ENCODE assay signal across 32 cellular contexts in genomic region chr21:44784810-44785209, GRCh38.
"Had no signal": no experiment of that assay in that cellular context is flagged by ENCODE, and none has a peak within 500 bp of the region (broad histone marks: within the 10 kb centered on the region; RNA-seq: fewer than 3 reads in every experiment).

No MANE protein-coding gene starts in this region.

- H3K27ac ChIP-seq: adrenal gland, body of pancreas, cardiac muscle cell, colonic mucosa, dorsolateral prefrontal cortex, esophagus muscularis mucosa, foreskin keratinocyte, gastrocnemius medialis had no signal

- H3K36me3 ChIP-seq: adrenal gland, cardiac muscle cell, colonic mucosa had no signal

- ATAC-seq: activated naive CD8-positive, alpha-beta T cell treated with anti-CD3 and anti-CD28 coated beads, Interleukin-2, amount 50 U/mL, for 24 hours; body of pancreas; foreskin keratinocyte; gastrocnemius medialis; WTC11 had no signal

- H3K4me1 ChIP-seq: adrenal gland, colonic mucosa had no signal

- H3K4me3 ChIP-seq: adrenal gland, body of pancreas, cardiac muscle cell, colonic mucosa, dorsolateral prefrontal cortex, esophagus muscularis mucosa, gastrocnemius medialis had no signal

- H3K4me1 Mint-ChIP-seq: WTC11 had no signal

- H3K27ac Mint-ChIP-seq: activated CD4-positive, alpha-beta memory T cell treated with anti-CD3 and anti-CD28 coated beads, Interleukin-2, amount 10 ng/mL, durations not matched to agents 7 days and 5 days; activated CD4-positive, alpha-beta T cell treated with anti-CD3 and anti-CD28 coated beads, Interleukin-2, amount 10 ng/mL, durations not matched to agents 7 days and 5 days; activated naive CD4-positive, alpha-beta T cell treated with anti-CD3 and anti-CD28 coated beads for 36 hours; activated naive CD4-positive, alpha-beta T cell treated with anti-CD3 and anti-CD28 coated beads, Interleukin-2, amount 50 U/mL, for 24 hours; activated naive CD8-positive, alpha-beta T cell treated with anti-CD3 and anti-CD28 coated beads for 36 hours; activated naive CD8-positive, alpha-beta T cell treated with anti-CD3 and anti-CD28 coated beads, Interleukin-2, amount 50 U/mL, for 24 hours; activated T-helper 2 cell treated with anti-CD3 and anti-CD28 coated beads, Interferon-gamma antibody, Interleukin-2, Interleukin-4, amounts not matched to agents 10 μg/mL and 5 μg/mL and 100 μg/mL, durations not matched to agents 14 hours and 24 hours and 36 hours; dendritic cell treated with granulocyte-macrophage colony-stimulating factor and Interleukin-4, amounts not matched to agents 40 ng/mL and 50 ng/mL, for 4 days; WTC11 had no signal

- H3K27me3 Mint-ChIP-seq: activated CD4-positive, alpha-beta memory T cell treated with anti-CD3 and anti-CD28 coated beads, Interleukin-2, amount 10 ng/mL, durations not matched to agents 7 days and 5 days; activated CD4-positive, alpha-beta T cell treated with anti-CD3 and anti-CD28 coated beads, Interleukin-2, amount 10 ng/mL, durations not matched to agents 7 days and 5 days; activated naive CD4-positive, alpha-beta T cell treated with anti-CD3 and anti-CD28 coated beads, Interleukin-2, amount 50 U/mL, for 24 hours; activated naive CD8-positive, alpha-beta T cell treated with anti-CD3 and anti-CD28 coated beads for 36 hours; activated naive CD8-positive, alpha-beta T cell treated with anti-CD3 and anti-CD28 coated beads, Interleukin-2, amount 50 U/mL, for 24 hours; dendritic cell treated with granulocyte-macrophage colony-stimulating factor and Interleukin-4, amounts not matched to agents 40 ng/mL and 50 ng/mL, for 4 days had no signal

- H3K9me3 ChIP-seq: adrenal gland, body of pancreas, colonic mucosa, esophagus muscularis mucosa, gastrocnemius medialis had no signal

- H3K9me3 Mint-ChIP-seq: activated CD4-positive, alpha-beta memory T cell treated with anti-CD3 and anti-CD28 coated beads, Interleukin-2, amount 10 ng/mL, durations not matched to agents 7 days and 5 days; activated CD4-positive, alpha-beta T cell treated with anti-CD3 and anti-CD28 coated beads, Interleukin-2, amount 10 ng/mL, durations not matched to agents 7 days and 5 days; activated naive CD4-positive, alpha-beta T cell treated with anti-CD3 and anti-CD28 coated beads for 36 hours; activated naive CD4-positive, alpha-beta T cell treated with anti-CD3 and anti-CD28 coated beads, Interleukin-2, amount 50 U/mL, for 24 hours; activated naive CD8-positive, alpha-beta T cell treated with anti-CD3 and anti-CD28 coated beads for 36 hours; activated naive CD8-positive, alpha-beta T cell treated with anti-CD3 and anti-CD28 coated beads, Interleukin-2, amount 50 U/mL, for 24 hours; activated T-helper 1 cell treated with anti-CD3 and anti-CD28 coated beads, Interleukin-12 subunit alpha, Interleukin-12 subunit beta, Interleukin-2, Interleukin-4 antibody, amounts not matched to agents 30 ng/mL and 10 ng/mL and 1 ng/mL, durations not matched to agents 14 hours and 24 hours and 36 hours; activated T-helper 2 cell treated with anti-CD3 and anti-CD28 coated beads, Interferon-gamma antibody, Interleukin-2, Interleukin-4, amounts not matched to agents 10 μg/mL and 5 μg/mL and 100 μg/mL, durations not matched to agents 14 hours and 24 hours and 36 hours; dendritic cell treated with granulocyte-macrophage colony-stimulating factor and Interleukin-4, amounts not matched to agents 40 ng/mL and 50 ng/mL, for 4 days had no signal

- DNase-seq: activated CD4-positive, alpha-beta memory T cell treated with anti-CD3 and anti-CD28 coated beads, Interleukin-2, amount 10 ng/mL, durations not matched to agents 7 days and 5 days; activated CD4-positive, alpha-beta T cell treated with anti-CD3 and anti-CD28 coated beads for 1 hour; activated CD4-positive, alpha-beta T cell treated with anti-CD3 and anti-CD28 coated beads for 4 hours; activated CD4-positive, alpha-beta T cell treated with anti-CD3 and anti-CD28 coated beads, Interleukin-2, amount 10 ng/mL, durations not matched to agents 7 days and 5 days; activated CD4-positive, alpha-beta T cell treated with anti-CD3 and anti-CD28 coated beads, Interleukin-2, amount 50 U/mL, for 4 hours; activated CD8-positive, alpha-beta memory T cell treated with anti-CD3 and anti-CD28 coated beads, Interleukin-2, amount 50 U/mL, for 48 hours; activated effector memory CD4-positive, alpha-beta T cell treated with anti-CD3 and anti-CD28 coated beads, Interleukin-2, amount 50 U/mL, for 16 hours; activated naive CD4-positive, alpha-beta T cell treated with anti-CD3 and anti-CD28 coated beads for 36 hours; activated naive CD8-positive, alpha-beta T cell treated with anti-CD3 and anti-CD28 coated beads for 36 hours; activated naive CD8-positive, alpha-beta T cell treated with anti-CD3 and anti-CD28 coated beads, Interleukin-2, amount 50 U/mL, for 24 hours; activated T-cell treated with anti-CD3 and anti-CD28 coated beads for 4 hours; activated T-cell treated with anti-CD3 and anti-CD28 coated beads, Interleukin-2, amount 50 U/mL, for 48 hours; adrenal gland; amygdala; aorta; body of pancreas; central memory CD4-positive, alpha-beta T cell; cerebellar nuclear complex; colonic mucosa; dorsolateral prefrontal cortex; effector memory CD4-positive, alpha-beta T cell; erythroblast; foreskin keratinocyte; gastrocnemius medialis; T-helper 2 cell had no signal

- H3K27me3 ChIP-seq: adrenal gland, body of pancreas, cardiac muscle cell, colonic mucosa, dorsolateral prefrontal cortex, esophagus muscularis mucosa, foreskin keratinocyte, gastrocnemius medialis had no signal

- H3K4me3 Mint-ChIP-seq: activated CD4-positive, alpha-beta memory T cell treated with anti-CD3 and anti-CD28 coated beads, Interleukin-2, amount 10 ng/mL, durations not matched to agents 7 days and 5 days; activated CD4-positive, alpha-beta T cell treated with anti-CD3 and anti-CD28 coated beads, Interleukin-2, amount 10 ng/mL, durations not matched to agents 7 days and 5 days; activated naive CD4-positive, alpha-beta T cell treated with anti-CD3 and anti-CD28 coated beads for 36 hours; activated naive CD4-positive, alpha-beta T cell treated with anti-CD3 and anti-CD28 coated beads, Interleukin-2, amount 50 U/mL, for 24 hours; activated naive CD8-positive, alpha-beta T cell treated with anti-CD3 and anti-CD28 coated beads for 36 hours; activated naive CD8-positive, alpha-beta T cell treated with anti-CD3 and anti-CD28 coated beads, Interleukin-2, amount 50 U/mL, for 24 hours; activated T-helper 1 cell treated with anti-CD3 and anti-CD28 coated beads, Interleukin-12 subunit alpha, Interleukin-12 subunit beta, Interleukin-2, Interleukin-4 antibody, amounts not matched to agents 30 ng/mL and 10 ng/mL and 1 ng/mL, durations not matched to agents 14 hours and 24 hours and 36 hours; dendritic cell treated with granulocyte-macrophage colony-stimulating factor and Interleukin-4, amounts not matched to agents 40 ng/mL and 50 ng/mL, for 4 days; WTC11 had no signal
